9 cellular contexts compared by ENCODE assay signal in the genomic region with DNA sequence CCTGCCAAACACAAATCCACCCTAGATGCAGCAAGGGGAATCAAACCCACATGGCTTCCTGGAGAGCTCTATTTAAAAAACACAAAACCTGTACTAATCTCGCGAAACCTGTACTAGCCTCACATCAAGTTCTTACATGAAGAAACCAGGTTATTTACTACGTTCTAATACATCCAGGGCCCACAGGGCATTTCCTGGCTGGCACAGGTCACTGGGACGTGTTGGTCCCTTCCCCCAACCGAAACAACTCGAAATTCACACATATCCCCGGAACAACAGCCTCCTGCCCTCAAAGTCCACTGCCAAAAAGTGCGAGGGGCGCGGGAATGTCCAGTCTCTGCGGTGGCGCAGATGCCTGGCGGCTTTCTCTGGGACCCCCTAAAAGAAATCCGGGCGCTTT. TPM values are rescaled to one million over a fixed set of nuclear protein-coding genes. Genes with fewer than 3 reads are reported as not detected.
DNase-seq lines count a peak whose midpoint lies in the region; ATAC-seq and TF ChIP-seq lines count a peak whose summit lies in the region.
"Had no signal": no experiment of that assay in that cellular context is flagged by ENCODE, and none has a peak within 500 bp of the region (broad histone marks: within the 10 kb centered on the region; RNA-seq: fewer than 3 reads in every experiment).

No MANE protein-coding gene starts in this region.

- no peak overlapping the region for H3K27ac Mint-ChIP-seq in GM23338

- H3F3A ChIP-seq in GM23338 (replicated peaks; ENCODE audit: low read depth), result no peaks in the 10 kb centered on the region

- H3K36me3 Mint-ChIP-seq in GM23338 (ENCODE audit: low read depth), result no peaks in the 10 kb centered on the region

- ATAC-seq in GM23338, result peak; percentile 5; the same call in 2 of the 3 replicates
- no peak for ATAC-seq in GM21576 (IDR thresholded peaks at IDR 0.05; ENCODE audit: unreplicated experiment)
- no peak for ATAC-seq in left lobe of liver

- peak overlapping the region; percentile 92 for H3K4me2 ChIP-seq in GM23338

- H3K4me3 Mint-ChIP-seq in GM23338, result peak overlapping the region; percentile 88

- H3K27me3 ChIP-seq in GM23338 (ENCODE audit: insufficient read depth), result peaks cover 42% of the 10 kb centered on the region

- H3K9me3 Mint-ChIP-seq in GM23338, result no peaks in the 10 kb centered on the region; the same call in 2 of the 3 replicates

- H4K20me1 ChIP-seq in GM23338 (replicated peaks; ENCODE audit: insufficient read depth), result peaks cover 12% of the 10 kb centered on the region

- H3K4me1 ChIP-seq in GM23338 (ENCODE audit: insufficient read depth), result peaks cover 26% of the 10 kb centered on the region

- peak overlapping the region; percentile 100 for H2AFZ ChIP-seq in GM23338

- no peaks in the 10 kb centered on the region for H3K36me3 ChIP-seq in GM23338 (ENCODE audit: insufficient read depth)

- H3K27ac ChIP-seq in GM23338 (ENCODE audit: low read depth), result no peak overlapping the region

- peaks cover 27% of the 10 kb centered on the region for H3K27me3 Mint-ChIP-seq in GM23338 (ENCODE audit: insufficient read depth, low read depth, poor library complexity)

- no peak for TF ChIP-seq CTCF in GM23338 (conservative IDR thresholded peaks at IDR 0.05; ENCODE audit: low read depth in 2 of 2)
- no peak for TF ChIP-seq CTCF in fibroblast of mammary gland (conservative IDR thresholded peaks at IDR 0.05; ENCODE audit: control insufficient read depth, insufficient read depth, low read depth, low read length)

- peak; percentile 42 for DNase-seq in GM23338 (ENCODE audit: low spot score)
- DNase-seq in SW480 (ENCODE audit: low spot score), result peak; percentile 44
- no peak for DNase-seq in fibroblast of mammary gland (ENCODE audit: low read depth)
- peak; percentile 57 for DNase-seq in renal cortical epithelial cell (ENCODE audit: low read depth)
- no peak for DNase-seq in left lobe of liver (ENCODE audit: low spot score)
- no peak for DNase-seq in NCI-H1694 treated with DMSO at 0.1 percent for 48 hours (lab: John Stamatoyannopoulos, UW)
- no peak for DNase-seq in DMS 273 treated with DMSO at 0.1 percent for 48 hours (lab: John Stamatoyannopoulos, UW)
- DNase-seq: NCI-H2107 had no signal

- peaks cover 27% of the 10 kb centered on the region for H3K4me1 Mint-ChIP-seq in GM23338

- peaks cover 50% of the 10 kb centered on the region for H3K79me2 ChIP-seq in GM23338 (replicated peaks; ENCODE audit: insufficient read depth)

- peak overlapping the region; percentile 89 for H3K4me3 ChIP-seq in GM23338
- H3K4me3 ChIP-seq in fibroblast of mammary gland (ENCODE audit: control insufficient read depth, low read depth, low read length), result peak overlapping the region; percentile 72

- peaks cover 9% of the 10 kb centered on the region for H3K9me2 ChIP-seq in GM23338 (ENCODE audit: insufficient read depth)

TF ChIP-seq in GM23338, 12 proteins besides CTCF, POLR2A, EP300 and RAD21:
- TF ChIP-seq ZNF114 (CRISPR knock-in tag; IDR thresholded peaks at IDR 0.05), result no peak
- TF ChIP-seq, protein P1, sequence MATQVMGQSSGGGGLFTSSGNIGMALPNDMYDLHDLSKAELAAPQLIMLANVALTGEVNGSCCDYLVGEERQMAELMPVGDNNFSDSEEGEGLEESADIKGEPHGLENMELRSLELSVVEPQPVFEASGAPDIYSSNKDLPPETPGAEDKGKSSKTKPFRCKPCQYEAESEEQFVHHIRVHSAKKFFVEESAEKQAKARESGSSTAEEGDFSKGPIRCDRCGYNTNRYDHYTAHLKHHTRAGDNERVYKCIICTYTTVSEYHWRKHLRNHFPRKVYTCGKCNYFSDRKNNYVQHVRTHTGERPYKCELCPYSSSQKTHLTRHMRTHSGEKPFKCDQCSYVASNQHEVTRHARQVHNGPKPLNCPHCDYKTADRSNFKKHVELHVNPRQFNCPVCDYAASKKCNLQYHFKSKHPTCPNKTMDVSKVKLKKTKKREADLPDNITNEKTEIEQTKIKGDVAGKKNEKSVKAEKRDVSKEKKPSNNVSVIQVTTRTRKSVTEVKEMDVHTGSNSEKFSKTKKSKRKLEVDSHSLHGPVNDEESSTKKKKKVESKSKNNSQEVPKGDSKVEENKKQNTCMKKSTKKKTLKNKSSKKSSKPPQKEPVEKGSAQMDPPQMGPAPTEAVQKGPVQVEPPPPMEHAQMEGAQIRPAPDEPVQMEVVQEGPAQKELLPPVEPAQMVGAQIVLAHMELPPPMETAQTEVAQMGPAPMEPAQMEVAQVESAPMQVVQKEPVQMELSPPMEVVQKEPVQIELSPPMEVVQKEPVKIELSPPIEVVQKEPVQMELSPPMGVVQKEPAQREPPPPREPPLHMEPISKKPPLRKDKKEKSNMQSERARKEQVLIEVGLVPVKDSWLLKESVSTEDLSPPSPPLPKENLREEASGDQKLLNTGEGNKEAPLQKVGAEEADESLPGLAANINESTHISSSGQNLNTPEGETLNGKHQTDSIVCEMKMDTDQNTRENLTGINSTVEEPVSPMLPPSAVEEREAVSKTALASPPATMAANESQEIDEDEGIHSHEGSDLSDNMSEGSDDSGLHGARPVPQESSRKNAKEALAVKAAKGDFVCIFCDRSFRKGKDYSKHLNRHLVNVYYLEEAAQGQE (IDR thresholded peaks at IDR 0.05; ENCODE audit: unreplicated experiment), result no peak

RNA-seq across cellular contexts. Expression of a gene that starts 1.0 kb away (rescaled TPM):
- 17.4 and 20.1 TPM in 2 replicates for total RNA-seq in GM23338 (2014; rRNA removed; shearing (Covaris generic))
- 7.7 and 8.4 TPM in 2 replicates for polyA plus RNA-seq in GM23338 (2016; fragmentation: Nextera tagmentation; extraction: Ambion mirVana)
- 55.7 and 58.9 TPM in 2 replicates for total RNA-seq in renal cortical epithelial cell
- total RNA-seq in left lobe of liver, result 0.53 TPM

Comparison
In these comparisons a context has a peak if more than half of its experiments do, and no peak if none do; other contexts are left out.
1. DNase-seq: peak in GM23338 (single experiment), SW480 (single experiment) and renal cortical epithelial cell (single experiment); none in fibroblast of mammary gland (single experiment), left lobe of liver (single experiment), NCI-H1694 treated with DMSO at 0.1 percent for 48 hours (single experiment) and DMS 273 treated with DMSO at 0.1 percent for 48 hours (single experiment).
2. RNA of a gene that starts 1.0 kb away (total RNA-seq): 55.7 to 58.9 TPM in renal cortical epithelial cell and 17.4 to 20.1 TPM in GM23338; 0.53 TPM in left lobe of liver (single experiment); every median in the first group is over 10 times any median in the second.